ENCODE assay signal across 28 cellular contexts in genomic region chr1:238279694-238280380, GRCh38.
"Had no signal": no experiment of that assay in that cellular context is flagged by ENCODE, and none has a peak within 500 bp of the region (broad histone marks: within the 10 kb centered on the region; RNA-seq: fewer than 3 reads in every experiment).

No MANE protein-coding gene starts in this region.

- DNase-seq: cerebellar nuclear complex; colonic mucosa; cortex of kidney; effector CD8-positive, alpha-beta T cell; effector memory CD8-positive, alpha-beta T cell; endodermal cell; erythroblast; esophagus squamous epithelium; foreskin fibroblast; foreskin melanocyte; gastrocnemius medialis; glutamatergic neuron; head of caudate nucleus; hypothalamus; left colon; left ventricle myocardium inferior; lower lobe of right lung; mesenchymal stem cell; mucosa of descending colon had no signal

- FAIRE-seq: endometrium, islet of Langerhans, keratinocyte had no signal

- H3K4me3 Mint-ChIP-seq: dendritic cell treated with granulocyte-macrophage colony-stimulating factor and Interleukin-4, amounts not matched to agents 40 ng/mL and 50 ng/mL, for 4 days; effector memory CD8-positive, alpha-beta T cell; endodermal cell; mesothelial cell of epicardium had no signal

- ATAC-seq: effector memory CD8-positive, alpha-beta T cell; esophagus mucosa; gastrocnemius medialis; left colon; left lobe of liver; lower lobe of right lung; mucosa of descending colon had no signal

- H3K27ac Mint-ChIP-seq: dendritic cell treated with granulocyte-macrophage colony-stimulating factor and Interleukin-4, amounts not matched to agents 40 ng/mL and 50 ng/mL, for 4 days; effector memory CD8-positive, alpha-beta T cell; endodermal cell; mesothelial cell of epicardium had no signal

- H3K36me3 ChIP-seq: colonic mucosa, esophagus squamous epithelium, gastrocnemius medialis, left ventricle myocardium inferior, lower lobe of right lung had no signal

- H3K4me1 ChIP-seq: colonic mucosa, esophagus squamous epithelium, gastrocnemius medialis, left ventricle myocardium inferior, lower lobe of right lung had no signal

- H3K4me1 Mint-ChIP-seq: endodermal cell, mesothelial cell of epicardium had no signal

- H3K4me3 ChIP-seq: colonic mucosa, esophagus squamous epithelium, gastrocnemius medialis, hepatocyte, left ventricle myocardium inferior, lower lobe of right lung, mucosa of descending colon had no signal

- H3K27me3 Mint-ChIP-seq: dendritic cell treated with granulocyte-macrophage colony-stimulating factor and Interleukin-4, amounts not matched to agents 40 ng/mL and 50 ng/mL, for 4 days; effector memory CD8-positive, alpha-beta T cell had no signal

- H3K9me3 ChIP-seq: colonic mucosa, gastrocnemius medialis had no signal

- H3K27me3 ChIP-seq: colonic mucosa, esophagus squamous epithelium, gastrocnemius medialis, hepatocyte had no signal

- H3K27ac ChIP-seq: colonic mucosa, epithelial cell of prostate, esophagus squamous epithelium, gastrocnemius medialis, hepatocyte, left ventricle myocardium inferior, lower lobe of right lung had no signal
